ENCODE assay signal across 17 cellular contexts in the genomic region with DNA sequence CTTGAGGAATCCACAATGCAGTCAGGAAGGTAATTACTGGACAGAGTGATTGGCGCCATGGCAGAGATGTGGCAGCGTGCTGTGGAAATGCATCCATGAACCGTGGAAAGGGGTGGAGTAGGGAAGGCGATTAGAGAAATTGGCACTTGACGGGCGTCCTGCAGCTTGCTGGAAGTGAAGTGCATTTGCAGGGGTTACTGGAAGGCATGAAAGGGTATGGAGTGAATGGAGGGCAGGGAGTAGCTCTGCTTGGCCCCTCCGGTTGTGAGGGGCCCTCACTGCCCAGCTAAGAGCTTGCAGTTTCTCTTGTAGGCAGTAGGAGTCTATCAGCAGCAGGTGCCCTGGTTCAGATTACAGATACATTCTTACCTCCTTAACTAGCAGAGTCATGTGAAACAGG.
DNase-seq lines count a peak whose midpoint lies in the region; ATAC-seq, FAIRE-seq and TF ChIP-seq lines count a peak whose summit lies in the region.
"Had no signal": no experiment of that assay in that cellular context is flagged by ENCODE, and none has a peak within 500 bp of the region (broad histone marks: within the 10 kb centered on the region; RNA-seq: fewer than 3 reads in every experiment).

No MANE protein-coding gene starts in this region.

- DNase-seq in NCI-H510A treated with DMSO at 0.1 percent for 48 hours (lab: John Stamatoyannopoulos, UW) (peak; percentile 13), NCI-H510A (lab: John Stamatoyannopoulos, UW) (no peak), NCI-H2107 (lab: John Stamatoyannopoulos, UW) (peak; percentile 83), brain microvascular endothelial cell (no peak), retinal pigment epithelial cell (ENCODE audit: low read depth) (no peak), HCEC 1CT (no peak), GM12891 (ENCODE audit: insufficient read length, low spot score) (no peak)
- DNase-seq: ACHN; aorta; CD8-positive, alpha-beta T cell; gastrocnemius medialis; GM23248; naive thymus-derived CD8-positive, alpha-beta T cell; NCI-H1694 had no signal

- H3K36me3 ChIP-seq in brain microvascular endothelial cell (replicated peaks) = no peaks in the 10 kb centered on the region
- H3K36me3 ChIP-seq: gastrocnemius medialis had no signal

- in situ Hi-C loops in brain microvascular endothelial cell (cut with HindIII; ENCODE audit: low pct_ligation_motif_present, low sequenced_read_pairs) = no loop called here

- H3K4me3 ChIP-seq in brain microvascular endothelial cell (ENCODE audit: low read depth, low read length) = no peak overlapping the region
- no peak overlapping the region for H3K4me3 ChIP-seq in retinal pigment epithelial cell (ENCODE audit: low read length)
- H3K4me3 ChIP-seq: gastrocnemius medialis, GM23248 had no signal

- no peak for FAIRE-seq in GM12891 (lab: Jason Lieb, UNC)
- FAIRE-seq: colon, endothelial cell of umbilical vein had no signal

- TF ChIP-seq CTCF in brain microvascular endothelial cell (IDR thresholded peaks at IDR 0.05; ENCODE audit: low read depth, low read length, missing control alignments) (peak; percentile 6), retinal pigment epithelial cell (conservative IDR thresholded peaks at IDR 0.05; ENCODE audit: low read depth, low read length) (peak; percentile 30)

- H3K27me3 ChIP-seq in brain microvascular endothelial cell (replicated peaks) = no peaks in the 10 kb centered on the region
- H3K27me3 ChIP-seq: gastrocnemius medialis had no signal

- ATAC-seq in GM21576 (IDR thresholded peaks at IDR 0.05; ENCODE audit: unreplicated experiment) = no peak
- ATAC-seq: CD8-positive, alpha-beta T cell; gastrocnemius medialis; naive thymus-derived CD8-positive, alpha-beta T cell had no signal

- no peak for TF ChIP-seq POLR2A in GM12891 (IDR thresholded peaks at IDR 0.05; ENCODE audit: low read depth, low read length)

- H3K27ac ChIP-seq in brain microvascular endothelial cell = no peak overlapping the region
- H3K27ac ChIP-seq: gastrocnemius medialis, GM23248 had no signal

TF ChIP-seq in GM12891, 5 proteins besides CTCF, POLR2A, EP300 and RAD21:
- TF ChIP-seq PAX5 (IDR thresholded peaks at IDR 0.05; ENCODE audit: insufficient read depth, low read length, severe bottlenecking) (no peak), SPI1 (IDR thresholded peaks at IDR 0.05; ENCODE audit: low read depth, low read length) (no peak), TAF1 (IDR thresholded peaks at IDR 0.05; ENCODE audit: low read depth, low read length) (no peak), POLR2AphosphoS5 (IDR thresholded peaks at IDR 0.05; ENCODE audit: low read depth, low read length) (no peak), POU2F2 (IDR thresholded peaks at IDR 0.05; ENCODE audit: low read depth, low read length) (no peak)

Comparison
In these comparisons a context has a peak if more than half of its experiments do, and no peak if none do; other contexts are left out.
1. DNase-seq: peak in NCI-H510A treated with DMSO at 0.1 percent for 48 hours (single experiment) and NCI-H2107 (single experiment); none in NCI-H510A (single experiment), brain microvascular endothelial cell (single experiment), retinal pigment epithelial cell (single experiment), HCEC 1CT (single experiment) and GM12891 (single experiment).